Comparison of ENCODE assay signal across 1 cellular context in genomic region chr9:125407974-125408900, GRCh38.
TF ChIP-seq lines count a peak whose summit lies in the region.

No MANE protein-coding gene starts in this region.

TF ChIP-seq in A549, 52 proteins besides CTCF, POLR2A, EP300 and RAD21 (continued from another document):
- TF ChIP-seq ELK1 (IDR thresholded peaks at IDR 0.05; ENCODE audit: low read depth, low read length) (no peak), HES2 (IDR thresholded peaks at IDR 0.05) (no peak), SREBF2 (IDR thresholded peaks at IDR 0.05) (no peak), ATOH8 (CRISPR knock-in tag; IDR thresholded peaks at IDR 0.05; ENCODE audit: low read depth) (no peak), CHD2 (IDR thresholded peaks at IDR 0.05; ENCODE audit: low read length, partially characterized antibody) (no peak), PHF8 (IDR thresholded peaks at IDR 0.05; ENCODE audit: borderline replicate concordance, low read depth) (peak; percentile 53; the same call in 1 of the 2 replicates), HMGXB4 (CRISPR knock-in tag; IDR thresholded peaks at IDR 0.05; ENCODE audit: borderline replicate concordance) (peak; percentile 82; the same call in 1 of the 2 replicates), SMC3 (IDR thresholded peaks at IDR 0.05) (peak; percentile 87), EHMT2 (IDR thresholded peaks at IDR 0.05; ENCODE audit: low read depth) (no peak)
- TF ChIP-seq, protein P1, sequence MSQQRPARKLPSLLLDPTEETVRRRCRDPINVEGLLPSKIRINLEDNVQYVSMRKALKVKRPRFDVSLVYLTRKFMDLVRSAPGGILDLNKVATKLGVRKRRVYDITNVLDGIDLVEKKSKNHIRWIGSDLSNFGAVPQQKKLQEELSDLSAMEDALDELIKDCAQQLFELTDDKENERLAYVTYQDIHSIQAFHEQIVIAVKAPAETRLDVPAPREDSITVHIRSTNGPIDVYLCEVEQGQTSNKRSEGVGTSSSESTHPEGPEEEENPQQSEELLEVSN (IDR thresholded peaks at IDR 0.05; ENCODE audit: borderline replicate concordance, low read depth), result no peak; the same call in 1 of the 2 replicates
